17 cellular contexts compared by ENCODE assay signal in genomic region chr4:68272860-68273259, GRCh38. TPM values are rescaled to one million over a fixed set of nuclear protein-coding genes. Genes with fewer than 3 reads are reported as not detected.
DNase-seq lines count a peak whose midpoint lies in the region; ATAC-seq and TF ChIP-seq lines count a peak whose summit lies in the region.
"Had no signal": no experiment of that assay in that cellular context is flagged by ENCODE, and none has a peak within 500 bp of the region (broad histone marks: within the 10 kb centered on the region; RNA-seq: fewer than 3 reads in every experiment).

No MANE protein-coding gene starts in this region.

- ATAC-seq in GM21381 (IDR thresholded peaks at IDR 0.05; ENCODE audit: unreplicated experiment) = no peak
- ATAC-seq: activated CD8-positive, alpha-beta T cell treated with anti-CD3 and anti-CD28 coated beads for 36 hours had no signal

- H3K4me3 Mint-ChIP-seq in HFFc6 = peak overlapping the region; percentile 89

- H3K4me1 ChIP-seq in ES-I3 (ENCODE audit: insufficient read depth, low read length) (peaks cover 22% of the 10 kb centered on the region), iPS-18a (ENCODE audit: control insufficient read depth, low read depth, low read length) (peaks cover 25% of the 10 kb centered on the region)
- H3K4me1 ChIP-seq: right atrium auricular region, thyroid gland had no signal

- H3K27ac ChIP-seq in iPS-18a (ENCODE audit: low read length) (no peak overlapping the region), brain microvascular endothelial cell (no peak overlapping the region)
- H3K27ac ChIP-seq: right atrium auricular region, thyroid gland had no signal

- H3K27me3 Mint-ChIP-seq in HFFc6 (ENCODE audit: insufficient read depth) = peaks cover 1% of the 10 kb centered on the region
- H3K27me3 Mint-ChIP-seq: IgD-negative memory B cell had no signal

- peaks cover 37% of the 10 kb centered on the region for H3K4me1 Mint-ChIP-seq in HFFc6 (ENCODE audit: low read depth)
- H3K4me1 Mint-ChIP-seq: activated naive CD4-positive, alpha-beta T cell treated with anti-CD3 and anti-CD28 coated beads, Interleukin-2, amount 50 U/mL, for 24 hours had no signal

- peak overlapping the region; percentile 46 for H3K4me3 ChIP-seq in iPS-18a (ENCODE audit: low read length)
- H3K4me3 ChIP-seq in brain microvascular endothelial cell (ENCODE audit: low read depth, low read length) = no peak overlapping the region
- H3K4me3 ChIP-seq: right atrium auricular region, thyroid gland had no signal

- peak; percentile 9 for DNase-seq in HFFc6
- peak; percentile 32 for DNase-seq in LHCN-M2 (ENCODE audit: low read depth)
- DNase-seq in hippocampal formation (lab: John Stamatoyannopoulos, UW) = no peak
- no peak for DNase-seq in brain microvascular endothelial cell
- DNase-seq in G401 (ENCODE audit: low spot score) = no peak
- DNase-seq: activated CD8-positive, alpha-beta T cell treated with anti-CD3 and anti-CD28 coated beads for 36 hours; NCI-H187; T-helper 1 cell; thyroid gland had no signal

- H3K9ac ChIP-seq in ES-I3 (ENCODE audit: low read depth, low read length) (peak overlapping the region; percentile 32; the same call in 1 of the 2 replicates), iPS-18a (ENCODE audit: low read length) (no peak overlapping the region)

- H3K36me3 ChIP-seq in ES-I3 (ENCODE audit: insufficient read depth, low read length) = no peaks in the 10 kb centered on the region
- H3K36me3 ChIP-seq in iPS-18a (ENCODE audit: control insufficient read depth, low read depth, low read length) = no peaks in the 10 kb centered on the region
- H3K36me3 ChIP-seq in brain microvascular endothelial cell (replicated peaks) = no peaks in the 10 kb centered on the region
- H3K36me3 ChIP-seq: right atrium auricular region, thyroid gland had no signal

- H3K9me3 ChIP-seq in ES-I3 (ENCODE audit: control insufficient read depth, insufficient read depth, low read length) (peaks cover 24% of the 10 kb centered on the region), iPS-18a (ENCODE audit: control insufficient read depth, low read depth, low read length) (peaks cover 16% of the 10 kb centered on the region)
- H3K9me3 ChIP-seq: right atrium auricular region, thyroid gland had no signal

- H3K27ac Mint-ChIP-seq in HFFc6 = no peak overlapping the region
- H3K27ac Mint-ChIP-seq: activated CD8-positive, alpha-beta T cell treated with anti-CD3 and anti-CD28 coated beads for 36 hours; activated naive CD4-positive, alpha-beta T cell treated with anti-CD3 and anti-CD28 coated beads, Interleukin-2, amount 50 U/mL, for 24 hours; dendritic cell treated with granulocyte-macrophage colony-stimulating factor and Interleukin-4, amounts not matched to agents 40 ng/mL and 50 ng/mL, for 4 days; IgD-negative memory B cell had no signal

- no peaks in the 10 kb centered on the region for H3K27me3 ChIP-seq in iPS-18a (ENCODE audit: control insufficient read depth, insufficient read depth, low read length)
- no peaks in the 10 kb centered on the region for H3K27me3 ChIP-seq in brain microvascular endothelial cell (replicated peaks)
- H3K27me3 ChIP-seq: right atrium auricular region, thyroid gland had no signal

- in situ Hi-C loops in brain microvascular endothelial cell (cut with HindIII; ENCODE audit: low pct_ligation_motif_present, low sequenced_read_pairs) (no loop called here), G401 (cut with HindIII; ENCODE audit: low sequenced_read_pairs) (no loop called here)

- H3K9me3 Mint-ChIP-seq in HFFc6 = no peaks in the 10 kb centered on the region
- H3K9me3 Mint-ChIP-seq: activated CD8-positive, alpha-beta T cell treated with anti-CD3 and anti-CD28 coated beads for 36 hours; activated naive CD4-positive, alpha-beta T cell treated with anti-CD3 and anti-CD28 coated beads, Interleukin-2, amount 50 U/mL, for 24 hours; dendritic cell treated with granulocyte-macrophage colony-stimulating factor and Interleukin-4, amounts not matched to agents 40 ng/mL and 50 ng/mL, for 4 days had no signal

- no peak for TF ChIP-seq CTCF in HFFc6 (IDR thresholded peaks at IDR 0.05)
- no peak for TF ChIP-seq CTCF in brain microvascular endothelial cell (IDR thresholded peaks at IDR 0.05; ENCODE audit: low read depth, low read length, missing control alignments)

- H3K36me3 Mint-ChIP-seq in HFFc6 (ENCODE audit: low read depth) = no peaks in the 10 kb centered on the region
- H3K36me3 Mint-ChIP-seq: activated naive CD4-positive, alpha-beta T cell treated with anti-CD3 and anti-CD28 coated beads, Interleukin-2, amount 50 U/mL, for 24 hours had no signal

RNA-seq across cellular contexts. Expression of gene TMPRSS11B, which starts 27.4 kb away (rescaled TPM):
- total RNA-seq in HFFc6 (2021; fragmentation: NEBNext Ultra II Directional; extraction: Animal tissue kit (Norgen Biotek cat#: 25700)) = not detected
- not detected in 2 replicates for total RNA-seq in LHCN-M2 (2014; rRNA removed)
- not detected for polyA plus RNA-seq in LHCN-M2 (2012)
- total RNA-seq in G401 (2014; rRNA removed; shearing (Covaris generic)) = not detected in 2 replicates
- total RNA-seq: activated CD8-positive, alpha-beta T cell treated with anti-CD3 and anti-CD28 coated beads for 36 hours; right atrium auricular region; thyroid gland had no signal
- polyA plus RNA-seq: AG04450, IgD-negative memory B cell had no signal

Comparison
In these comparisons a context has a peak if more than half of its experiments do, and no peak if none do; other contexts are left out.
1. DNase-seq: peak in HFFc6 (single experiment) and LHCN-M2 (single experiment); none in hippocampal formation (0 of 2), brain microvascular endothelial cell (single experiment) and G401 (single experiment).